Comparison of ENCODE assay signal across 22 cellular contexts in the genomic region with DNA sequence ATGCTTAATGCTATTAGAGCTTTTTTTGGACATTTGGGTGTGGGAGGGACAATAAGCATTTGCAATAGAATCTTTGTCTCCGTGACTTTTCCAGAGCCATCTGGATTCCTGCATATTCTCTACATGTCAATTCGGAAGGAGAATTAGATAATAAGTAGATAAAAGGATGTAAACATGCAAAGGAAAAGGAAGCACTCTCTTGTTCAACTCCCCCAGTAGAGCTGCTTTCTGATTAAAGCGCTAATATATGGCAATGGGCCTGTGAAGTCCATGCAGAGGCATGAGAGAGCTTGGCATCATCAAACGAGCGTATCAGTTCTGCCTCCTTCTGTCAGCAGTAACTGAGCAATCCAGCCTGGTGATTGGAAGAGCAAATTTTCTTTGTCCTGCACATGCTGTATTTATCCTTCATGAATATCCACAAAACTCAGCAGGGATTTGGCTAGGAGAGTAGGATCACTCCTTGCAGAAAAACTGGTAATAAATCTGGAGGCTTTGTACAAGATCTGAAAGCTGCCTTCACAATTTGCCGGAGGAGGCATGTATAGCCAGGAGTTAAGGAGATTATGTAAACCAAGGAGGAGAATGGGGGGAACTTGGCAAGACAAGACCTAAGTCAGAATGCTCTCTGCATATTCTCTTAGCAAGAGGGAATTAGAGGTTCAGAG.
"Had no signal": no experiment of that assay in that cellular context is flagged by ENCODE, and none has a peak within 500 bp of the region (broad histone marks: within the 10 kb centered on the region; RNA-seq: fewer than 3 reads in every experiment).

No MANE protein-coding gene starts in this region.

- H3K4me1 ChIP-seq: gastrocnemius medialis, heart left ventricle, psoas muscle, sigmoid colon, spleen, testis, upper lobe of left lung had no signal

- ATAC-seq: activated naive CD4-positive, alpha-beta T cell treated with anti-CD3 and anti-CD28 coated beads, Interleukin-2, amount 50 U/mL, for 72 hours; activated T-cell treated with anti-CD3 and anti-CD28 coated beads, Interleukin-2, amount 50 U/mL, for 4 hours; body of pancreas; gastrocnemius medialis; heart left ventricle; left colon; psoas muscle; stimulated activated naive CD8-positive, alpha-beta T cell treated with anti-CD3 and anti-CD28 coated beads, Interleukin-15, amount 100 ng/mL, for 72 hours; T-helper 17 cell; WTC11 had no signal

- H3K9me3 ChIP-seq: body of pancreas, gastrocnemius medialis, heart left ventricle, psoas muscle, sigmoid colon, spleen, testis, upper lobe of left lung had no signal

- H3K4me3 ChIP-seq: body of pancreas, gastrocnemius medialis, heart left ventricle, lung, psoas muscle, sigmoid colon, spleen, testis, upper lobe of left lung had no signal

- H3K27me3 ChIP-seq: body of pancreas, gastrocnemius medialis, heart left ventricle, sigmoid colon, spleen, testis, upper lobe of left lung had no signal

- H3K36me3 ChIP-seq: gastrocnemius medialis, heart left ventricle, sigmoid colon, spleen, upper lobe of left lung had no signal

- DNase-seq: activated CD4-positive, alpha-beta memory T cell treated with anti-CD3 and anti-CD28 coated beads, Interleukin-2, amount 10 ng/mL, durations not matched to agents 7 days and 5 days; activated CD4-positive, alpha-beta T cell treated with anti-CD3 and anti-CD28 coated beads for 4 hours; activated effector memory CD4-positive, alpha-beta T cell treated with Interleukin-2 at 50 U/mL for 16 hours; activated T-cell treated with anti-CD3 and anti-CD28 coated beads, Interleukin-2, amount 50 U/mL, for 4 hours; body of pancreas; cortex of kidney; effector CD8-positive, alpha-beta T cell; gastrocnemius medialis; heart left ventricle; left colon; naive B cell; nucleus accumbens; psoas muscle; sigmoid colon; spleen; stimulated activated naive CD8-positive, alpha-beta T cell treated with anti-CD3 and anti-CD28 coated beads, Interleukin-15, amount 100 ng/mL, for 72 hours; T-helper 17 cell; testis; upper lobe of left lung had no signal

- H3K27ac ChIP-seq: body of pancreas, gastrocnemius medialis, heart left ventricle, psoas muscle, sigmoid colon, spleen, testis, upper lobe of left lung had no signal
